Comparison of ENCODE assay signal across 1 cellular context in genomic region chrX:141924293-141924692, GRCh38.
TF ChIP-seq lines count a peak whose summit lies in the region.

No MANE protein-coding gene starts in this region.

TF ChIP-seq in IMR-90, 13 proteins besides CTCF, POLR2A, EP300 and RAD21 (continued from another document):
- TF ChIP-seq ELK1 (IDR thresholded peaks at IDR 0.05; ENCODE audit: borderline replicate concordance, low read depth, low read length) (no peak), NFE2L2 (IDR thresholded peaks at IDR 0.05; ENCODE audit: low read depth, low read length) (no peak), CHD1 (IDR thresholded peaks at IDR 0.05; ENCODE audit: low read depth, low read length) (no peak), FOS (IDR thresholded peaks at IDR 0.05; ENCODE audit: low read depth, low read length) (no peak), USF2 (IDR thresholded peaks at IDR 0.05; ENCODE audit: low read depth, low read length) (no peak), MAFK (IDR thresholded peaks at IDR 0.05; ENCODE audit: low read depth, low read length) (no peak), RFX5 (IDR thresholded peaks at IDR 0.05; ENCODE audit: low read depth, low read length) (no peak), SMC3 (IDR thresholded peaks at IDR 0.05; ENCODE audit: low read depth, low read length) (no peak), CEBPB (IDR thresholded peaks at IDR 0.05; ENCODE audit: low read depth, low read length) (no peak), MAZ (IDR thresholded peaks at IDR 0.05; ENCODE audit: borderline replicate concordance, low read depth, low read length) (no peak), BHLHE40 (IDR thresholded peaks at IDR 0.05; ENCODE audit: low read depth, low read length) (no peak)
